Comparison of ENCODE assay signal across 9 cellular contexts in genomic region chr20:25750220-25750764, GRCh38. TPM values are rescaled to one million over a fixed set of nuclear protein-coding genes. Genes with fewer than 3 reads are reported as not detected.
DNase-seq lines count a peak whose midpoint lies in the region; ATAC-seq and TF ChIP-seq lines count a peak whose summit lies in the region.
"Had no signal": no experiment of that assay in that cellular context is flagged by ENCODE, and none has a peak within 500 bp of the region (broad histone marks: within the 10 kb centered on the region; RNA-seq: fewer than 3 reads in every experiment).

No MANE protein-coding gene starts in this region.

- H3K4me1 ChIP-seq in breast epithelium (no peaks in the 10 kb centered on the region), mononuclear cell (ENCODE audit: insufficient read depth, low read length) (peaks cover 6% of the 10 kb centered on the region)

- no peak for TF ChIP-seq POLR2A in breast epithelium (IDR thresholded peaks at IDR 0.05)

- H3K4me1 Mint-ChIP-seq in stimulated activated naive CD8-positive, alpha-beta T cell treated with anti-CD3 and anti-CD28 coated beads, Interleukin-15, Interleukin-2, amounts not matched to agents 100 ng/mL and 50 ng/mL, for 24 hours (ENCODE audit: low read depth) = peaks cover 27% of the 10 kb centered on the region

- H3K4me3 Mint-ChIP-seq in stimulated activated naive CD8-positive, alpha-beta T cell treated with anti-CD3 and anti-CD28 coated beads, Interleukin-15, Interleukin-2, amounts not matched to agents 100 ng/mL and 50 ng/mL, for 24 hours = peak overlapping the region; percentile 84

- H3K27me3 Mint-ChIP-seq in stimulated activated naive CD8-positive, alpha-beta T cell treated with anti-CD3 and anti-CD28 coated beads, Interleukin-15, Interleukin-2, amounts not matched to agents 100 ng/mL and 50 ng/mL, for 24 hours = no peaks in the 10 kb centered on the region

- no peak for TF ChIP-seq CTCF in breast epithelium (IDR thresholded peaks at IDR 0.05)

- intact Hi-C loops in breast epithelium (cut with DNase I; ENCODE audit: low total_unique reads) = no loop called here

- H3K27me3 ChIP-seq in breast epithelium = no peaks in the 10 kb centered on the region
- H3K27me3 ChIP-seq in mononuclear cell (ENCODE audit: insufficient read depth, low read length) = no peaks in the 10 kb centered on the region

- H3K9me3 Mint-ChIP-seq in stimulated activated naive CD8-positive, alpha-beta T cell treated with anti-CD3 and anti-CD28 coated beads, Interleukin-15, Interleukin-2, amounts not matched to agents 100 ng/mL and 50 ng/mL, for 24 hours = no peaks in the 10 kb centered on the region

- H3K27ac ChIP-seq in breast epithelium = peak overlapping the region in 1 of 2 donors; percentile 72

- ATAC-seq in stimulated activated naive CD8-positive, alpha-beta T cell treated with anti-CD3 and anti-CD28 coated beads, Interleukin-15, Interleukin-2, amounts not matched to agents 100 U/mL and 50 U/mL, for 24 hours = no peak
- ATAC-seq in HG03280 (IDR thresholded peaks at IDR 0.05; ENCODE audit: unreplicated experiment) = no peak

- H3K4me3 ChIP-seq in breast epithelium = peak overlapping the region; percentile 26 to 70 (median 51)
- peak overlapping the region; percentile 40 for H3K4me3 ChIP-seq in mononuclear cell (ENCODE audit: low read length)

- H3K9me3 ChIP-seq in breast epithelium (no peaks in the 10 kb centered on the region), mononuclear cell (ENCODE audit: low read depth, low read length) (no peaks in the 10 kb centered on the region)

- DNase-seq in stimulated activated naive CD8-positive, alpha-beta T cell treated with anti-CD3 and anti-CD28 coated beads, Interleukin-15, Interleukin-2, amounts not matched to agents 100 U/mL and 50 U/mL, for 24 hours = no peak
- DNase-seq in breast epithelium (ENCODE audit: low spot score in 2 of 2) (no peak), NCI-H146 (lab: John Stamatoyannopoulos, UW) (no peak), NCI-H1048 (lab: John Stamatoyannopoulos, UW) (no peak), T-helper 9 cell (no peak)
- DNase-seq: SW 1271 had no signal

- peak overlapping the region; percentile 26 for H3K27ac Mint-ChIP-seq in stimulated activated naive CD8-positive, alpha-beta T cell treated with anti-CD3 and anti-CD28 coated beads, Interleukin-15, Interleukin-2, amounts not matched to agents 100 ng/mL and 50 ng/mL, for 24 hours

- H3K36me3 ChIP-seq in breast epithelium = no peaks in the 10 kb centered on the region

- no peaks in the 10 kb centered on the region for H3K36me3 Mint-ChIP-seq in stimulated activated naive CD8-positive, alpha-beta T cell treated with anti-CD3 and anti-CD28 coated beads, Interleukin-15, Interleukin-2, amounts not matched to agents 100 ng/mL and 50 ng/mL, for 24 hours (ENCODE audit: low read depth)

RNA-seq across cellular contexts. Expression of gene ZNF337, which starts 53.6 kb away (rescaled TPM):
- total RNA-seq in breast epithelium (10 to 100 TPM; 16.3 to 25.9 (median 20.0) TPM), mononuclear cell (10.8 TPM)
